In the genomic region with DNA sequence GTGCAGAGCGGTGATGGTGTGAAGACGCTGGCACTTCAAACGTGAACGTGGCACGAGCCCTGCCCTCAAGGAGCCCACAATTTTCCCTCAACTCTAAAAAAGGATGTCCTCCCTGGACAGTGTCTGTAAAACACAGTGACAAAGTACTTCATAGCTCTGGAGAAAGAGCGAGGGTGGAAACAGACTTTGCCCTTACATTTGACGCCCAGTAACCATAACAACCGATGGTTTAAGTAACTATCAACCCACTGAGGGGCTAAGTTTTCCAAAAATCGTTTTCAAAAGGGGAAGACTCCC, we compare ENCODE assay signal across 8 cellular contexts. TPM values are rescaled to one million over a fixed set of nuclear protein-coding genes. Genes with fewer than 3 reads are reported as not detected.
DNase-seq lines count a peak whose midpoint lies in the region; FAIRE-seq and TF ChIP-seq lines count a peak whose summit lies in the region.

No MANE protein-coding gene starts in this region.

- H3K27me3 ChIP-seq in adipocyte (replicated peaks; ENCODE audit: control insufficient read depth, insufficient read depth, low read length), result peaks cover 1% of the 10 kb centered on the region
- H3K27me3 ChIP-seq in thymus (ENCODE audit: control insufficient read depth, insufficient read depth), result no peaks in the 10 kb centered on the region

- no peaks in the 10 kb centered on the region for H3K27me3 Mint-ChIP-seq in activated naive CD4-positive, alpha-beta T cell treated with anti-CD3 and anti-CD28 coated beads for 36 hours (ENCODE audit: low read depth)

- peaks cover 41% of the 10 kb centered on the region for H3K4me1 Mint-ChIP-seq in activated naive CD4-positive, alpha-beta T cell treated with anti-CD3 and anti-CD28 coated beads for 36 hours (ENCODE audit: low read depth)

- H3K4me3 ChIP-seq in adipocyte (ENCODE audit: low read length) (peak overlapping the region; percentile 84), kidney (ENCODE audit: low read length in 2 of 2) (peak overlapping the region; percentile 84 to 87), thymus (ENCODE audit: low read length) (peak overlapping the region; percentile 92)

- H3K27ac ChIP-seq in kidney (ENCODE audit: low read depth in 2 of 2, low read length in 2 of 2), result peak overlapping the region; percentile 75 to 81
- peak overlapping the region; percentile 79 for H3K27ac ChIP-seq in thymus (ENCODE audit: low read depth)

- no peaks in the 10 kb centered on the region for H3K9me3 Mint-ChIP-seq in activated naive CD4-positive, alpha-beta T cell treated with anti-CD3 and anti-CD28 coated beads for 36 hours

- intact Hi-C loops in activated naive CD4-positive, alpha-beta T cell treated with anti-CD3 and anti-CD28 coated beads for 36 hours (cut with micrococcal nuclease), result loop anchor here (1.0 to 5.0 kb wide), 5 partner anchors 24 to 365 kb away; a partner anchor contains a TSS
- intact Hi-C loops in kidney (cut with DNase I) (no loop called here), posterior cingulate gyrus (cut with DNase I) (loop anchor here (5.0 to 10.0 kb wide), 3 partner anchors 57 to 130 kb away; a partner anchor contains a TSS)

- no peaks in the 10 kb centered on the region for H3K36me3 ChIP-seq in adipocyte (ENCODE audit: control insufficient read depth, insufficient read depth, low read length, severe bottlenecking)
- H3K36me3 ChIP-seq in kidney (ENCODE audit: control insufficient read depth in 1 of 2, insufficient read depth in 2 of 2, low read length in 2 of 2), result no peaks in the 10 kb centered on the region
- no peaks in the 10 kb centered on the region for H3K36me3 ChIP-seq in thymus (ENCODE audit: control insufficient read depth, insufficient read depth)

- WGBS in thymus, result 19% methylated on average over 9 of the region's 9 CpGs

- CTCF ChIA-PET in activated naive CD4-positive, alpha-beta T cell treated with anti-CD3 and anti-CD28 coated beads for 36 hours (lab: Charles Lee), result no interaction called here

- peak overlapping the region; percentile 58 for H3K27ac Mint-ChIP-seq in activated naive CD4-positive, alpha-beta T cell treated with anti-CD3 and anti-CD28 coated beads for 36 hours

- peak overlapping the region; percentile 90 for H3K4me3 Mint-ChIP-seq in activated naive CD4-positive, alpha-beta T cell treated with anti-CD3 and anti-CD28 coated beads for 36 hours

- H3K9ac ChIP-seq in adipocyte (ENCODE audit: low read length) (peak overlapping the region; percentile 88), kidney (ENCODE audit: low read length in 2 of 2) (peak overlapping the region; percentile 63 to 81)

- TF ChIP-seq CTCF in kidney (IDR thresholded peaks at IDR 0.05; ENCODE audit: borderline replicate concordance, extremely low read depth, insufficient read depth), result no peak

- no peaks in the 10 kb centered on the region for H3K9me3 ChIP-seq in adipocyte (ENCODE audit: control insufficient read depth, low read length)
- no peaks in the 10 kb centered on the region for H3K9me3 ChIP-seq in kidney (ENCODE audit: control insufficient read depth in 1 of 2, low read length in 2 of 2)
- H3K9me3 ChIP-seq in thymus (ENCODE audit: control insufficient read depth), result no peaks in the 10 kb centered on the region

- DNase-seq in activated naive CD4-positive, alpha-beta T cell treated with anti-CD3 and anti-CD28 coated beads for 36 hours, result no peak
- no peak for DNase-seq in activated naive CD4-positive, alpha-beta T cell treated with Interleukin-2 at 50 U/mL for 16 hours
- DNase-seq in adipocyte (ENCODE audit: low read depth), result no peak
- DNase-seq in kidney, result no peak
- no peak for DNase-seq in iPS-NIHi7 (ENCODE audit: extremely low spot score)
- no peak for DNase-seq in posterior cingulate gyrus
- DNase-seq in NCI-H187 treated with DMSO at 0.1 percent for 48 hours (lab: John Stamatoyannopoulos, UW), result no peak

- H3K36me3 Mint-ChIP-seq in activated naive CD4-positive, alpha-beta T cell treated with anti-CD3 and anti-CD28 coated beads for 36 hours (ENCODE audit: low read depth), result no peaks in the 10 kb centered on the region

- H3K4me1 ChIP-seq in adipocyte (ENCODE audit: control insufficient read depth, insufficient read depth, low read length), result peaks cover 32% of the 10 kb centered on the region
- H3K4me1 ChIP-seq in kidney (ENCODE audit: control insufficient read depth in 1 of 2, insufficient read depth in 1 of 2, low read depth in 1 of 2, low read length in 2 of 2), result peaks cover 11 to 12% of the 10 kb centered on the region in 2 donors
- H3K4me1 ChIP-seq in thymus (ENCODE audit: control insufficient read depth, insufficient read depth, low read length), result peaks cover 27% of the 10 kb centered on the region

- no peak for FAIRE-seq in kidney (lab: Jason Lieb, UNC)

RNA-seq across cellular contexts. Expression of a gene that starts 1.0 kb away (rescaled TPM):
- total RNA-seq in activated naive CD4-positive, alpha-beta T cell treated with anti-CD3 and anti-CD28 coated beads for 36 hours, result 10 to 100 TPM in 1 of 2 experiments, 1 to 10 TPM in 1; 9.2 to 10.6 TPM
- total RNA-seq in kidney, result 39.1 TPM
- polyA plus RNA-seq in kidney (ENCODE audit: insufficient read depth, low read depth, low replicate concordance) (14.0 TPM), thymus (8.7 TPM)
